Comparison of ENCODE assay signal across 23 cellular contexts in genomic region chr7:1917221-1918062, GRCh38.
A peak's percentile ranks its signal among the peaks of the same experiment; 100 is the strongest.
DNase-seq lines count a peak whose midpoint lies in the region; ATAC-seq, FAIRE-seq and TF ChIP-seq lines count a peak whose summit lies in the region.
"Had no signal": no experiment of that assay in that cellular context is flagged by ENCODE, and none has a peak within 500 bp of the region (broad histone marks: within the 10 kb centered on the region; RNA-seq: fewer than 3 reads in every experiment).

No MANE protein-coding gene starts in this region.

- no peaks in the 10 kb centered on the region for H3K9me3 ChIP-seq in BLaER1
- no peaks in the 10 kb centered on the region for H3K9me3 ChIP-seq in astrocyte (ENCODE audit: insufficient read depth, low read depth, low read length)
- no peaks in the 10 kb centered on the region for H3K9me3 ChIP-seq in right cardiac atrium (ENCODE audit: control insufficient read depth, low read length)
- H3K9me3 ChIP-seq: ovary, SJCRH30, thoracic aorta had no signal

- peak overlapping the region; percentile 94 for H3K4me2 ChIP-seq in BLaER1
- no peak overlapping the region for H3K4me2 ChIP-seq in astrocyte (ENCODE audit: low read length)

- H3K79me2 ChIP-seq in astrocyte (ENCODE audit: insufficient read depth, low read length), result no peaks in the 10 kb centered on the region

- no peaks in the 10 kb centered on the region for H3K27me3 Mint-ChIP-seq in astrocyte (ENCODE audit: low read depth, unreplicated experiment)
- H3K27me3 Mint-ChIP-seq: B cell had no signal

- no peak for TF ChIP-seq CTCF in astrocyte (IDR thresholded peaks at IDR 0.05; ENCODE audit: insufficient read depth, low read depth, low read length)

- H3K36me3 Mint-ChIP-seq in astrocyte (ENCODE audit: low read depth, unreplicated experiment), result peaks cover 20% of the 10 kb centered on the region

- H3K36me3 ChIP-seq in BLaER1 (peaks cover 44% of the 10 kb centered on the region), astrocyte (ENCODE audit: insufficient read depth, low read length) (no peaks in the 10 kb centered on the region)
- H3K36me3 ChIP-seq: ovary, SJCRH30, thoracic aorta had no signal

- peaks cover 100% of the 10 kb centered on the region for H4K20me1 ChIP-seq in BLaER1
- no peaks in the 10 kb centered on the region for H4K20me1 ChIP-seq in astrocyte (ENCODE audit: insufficient read depth, low read length)

- H3K4me1 Mint-ChIP-seq in astrocyte (ENCODE audit: low read depth, unreplicated experiment), result peaks cover 2% of the 10 kb centered on the region

- no peak overlapping the region; the same call in 1 of the 2 replicates for H3K27ac ChIP-seq in BLaER1
- H3K27ac ChIP-seq in astrocyte (ENCODE audit: low read depth, low read length), result no peak overlapping the region
- no peak overlapping the region for H3K27ac ChIP-seq in right cardiac atrium (ENCODE audit: low read length)
- H3K27ac ChIP-seq: ovary, SJCRH30, thoracic aorta had no signal

- H2AFZ ChIP-seq in astrocyte (ENCODE audit: low read depth, low read length), result no peak overlapping the region

- ATAC-seq in right cardiac atrium, result peak; percentile 28 to 45
- ATAC-seq: K562 had no signal

- FAIRE-seq in astrocyte (lab: Jason Lieb, UNC), result no peak
- FAIRE-seq: GM18507, GM19239, K562 had no signal

- H3K4me3 Mint-ChIP-seq in astrocyte (ENCODE audit: unreplicated experiment), result no peak overlapping the region
- H3K4me3 Mint-ChIP-seq: B cell had no signal

- no peaks in the 10 kb centered on the region for H3K9me3 Mint-ChIP-seq in astrocyte (ENCODE audit: unreplicated experiment)

- H3K4me1 ChIP-seq in BLaER1 (peaks cover 99% of the 10 kb centered on the region), astrocyte (ENCODE audit: insufficient read depth, low read length) (peaks cover 20% of the 10 kb centered on the region), right cardiac atrium (ENCODE audit: control insufficient read depth, insufficient read depth, low read length) (no peaks in the 10 kb centered on the region)
- H3K4me1 ChIP-seq: SJCRH30 had no signal

- WGBS in right cardiac atrium, result 60% methylated on average over 31 of the region's 31 CpGs

- H3K4me3 ChIP-seq in BLaER1 (no peak overlapping the region), astrocyte (ENCODE audit: insufficient read depth, low read depth, low read length) (no peak overlapping the region), right cardiac atrium (ENCODE audit: low read length) (no peak overlapping the region)
- H3K4me3 ChIP-seq: K562, ovary, SJCRH30, thoracic aorta had no signal

- H3K27me3 ChIP-seq in BLaER1, result no peaks in the 10 kb centered on the region
- no peaks in the 10 kb centered on the region for H3K27me3 ChIP-seq in astrocyte (ENCODE audit: insufficient read depth, low read length)
- no peaks in the 10 kb centered on the region for H3K27me3 ChIP-seq in right cardiac atrium (ENCODE audit: control insufficient read depth, insufficient read depth)
- H3K27me3 ChIP-seq: ovary, SJCRH30 had no signal

- H3K9ac ChIP-seq in BLaER1, result peak overlapping the region; percentile 19; the same call in 1 of the 2 replicates
- H3K9ac ChIP-seq in astrocyte (ENCODE audit: low read length), result no peak overlapping the region

- H3K27ac Mint-ChIP-seq in astrocyte (ENCODE audit: unreplicated experiment), result no peak overlapping the region
- H3K27ac Mint-ChIP-seq: B cell had no signal

- intact Hi-C loops in right cardiac atrium (cut with DNase I), result no loop called here

- DNase-seq in GM03348 (ENCODE audit: low spot score) (peak; percentile 77), astrocyte (ENCODE audit: low read depth) (peak; percentile 36), right cardiac atrium (peak; percentile 29 to 78 (median 61)), cerebellar nuclear complex (lab: John Stamatoyannopoulos, UW) (no peak), ureter (ENCODE audit: low spot score) (no peak), nucleus accumbens (lab: John Stamatoyannopoulos, UW) (no peak)
- no peak for DNase-seq in stimulated activated CD4-positive, alpha-beta T cell treated with anti-CD3 and anti-CD28 coated beads, Interleukin-4, amount 100 ng/mL, for 4 hours
- DNase-seq: activated CD4-positive, alpha-beta T cell treated with anti-CD3 and anti-CD28 coated beads for 1 hour; activated CD8-positive, alpha-beta memory T cell treated with anti-CD3 and anti-CD28 coated beads, Interleukin-2, amount 50 U/mL, for 4 hours; activated naive CD4-positive, alpha-beta T cell treated with Interleukin-2 at 50 U/mL for 16 hours; dermis blood vessel endothelial cell; hypothalamus; NCI-H1048; NCI-H2171 treated with DMSO at 0.1 percent for 48 hours; ovary; SJCRH30; T-helper 9 cell had no signal

Comparison
In these comparisons a context has a peak if more than half of its experiments do, and no peak if none do; other contexts are left out.
1. DNase-seq: peak in GM03348 (single experiment), astrocyte (single experiment) and right cardiac atrium (3 of 3); none in cerebellar nuclear complex (0 of 2), ureter (single experiment), stimulated activated CD4-positive, alpha-beta T cell treated with anti-CD3 and anti-CD28 coated beads, Interleukin-4, amount 100 ng/mL, for 4 hours (0 of 2) and nucleus accumbens (0 of 56).